In genomic region chr2:119174216-119174992, GRCh38 we compare ENCODE assay signal across 8 cellular contexts. TPM values are rescaled to one million over a fixed set of nuclear protein-coding genes. Genes with fewer than 3 reads are reported as not detected.
DNase-seq lines count a peak whose midpoint lies in the region; ATAC-seq, FAIRE-seq and TF ChIP-seq lines count a peak whose summit lies in the region.

No MANE protein-coding gene starts in this region.

- DNase-seq in AML-193 (lab: John Stamatoyannopoulos, UW) (peak; percentile 21 to 55), HTR-8/SVneo (ENCODE audit: insufficient read length, low spot score) (peak; percentile 31), SK-N-SH (peak; percentile 72), keratinocyte (ENCODE audit: low read depth, low spot score) (no peak), lower leg skin (ENCODE audit: low spot score in 2 of 2) (no peak)
- DNase-seq in activated naive CD8-positive, alpha-beta T cell treated with anti-CD3 and anti-CD28 coated beads, Interleukin-2, amount 50 U/mL, for 16 hours (ENCODE audit: low read depth, low spot score), result peak; percentile 16
- peak; percentile 19 to 57 (median 25) for DNase-seq in stimulated activated CD4-positive, alpha-beta T cell treated with anti-CD3 and anti-CD28 coated beads, TNF-alpha, amount 100 ng/mL, for 24 hours (ENCODE audit: low read depth in 3 of 3)

- H3K4me1 ChIP-seq in SK-N-SH (ENCODE audit: control insufficient read depth in 1 of 2, insufficient read depth in 2 of 2, low read depth in 1 of 2, low read length in 1 of 2) (peaks cover 0 to 3% of the 10 kb centered on the region in 2 experiments; a peak in 1 of 4 replicates), keratinocyte (ENCODE audit: control insufficient read depth, extremely low read depth, insufficient read depth, low read length) (peaks cover 12% of the 10 kb centered on the region)

- H3K9ac ChIP-seq in SK-N-SH (no peak overlapping the region), keratinocyte (ENCODE audit: control insufficient read depth, extremely low read depth, insufficient read depth, low read length) (no peak overlapping the region)

- dilution Hi-C loops in keratinocyte (cut with MboI; ENCODE audit: extremely low pct_ligation_motif_present, low sequenced_read_pairs), result no loop called here

- H3K36me3 ChIP-seq in SK-N-SH (replicated peaks in 1 of 2; ENCODE audit: control insufficient read depth in 1 of 2, insufficient read depth in 2 of 2, low read length in 1 of 2) (no peaks in the 10 kb centered on the region), keratinocyte (ENCODE audit: control insufficient read depth in 2 of 2, extremely low read depth in 1 of 2, insufficient read depth in 2 of 2, low read length in 2 of 2) (no peaks in the 10 kb centered on the region)

- H3K9me3 ChIP-seq in SK-N-SH, result no peaks in the 10 kb centered on the region
- H3K9me3 ChIP-seq in keratinocyte (ENCODE audit: control insufficient read depth, low read depth, low read length), result no peaks in the 10 kb centered on the region

- no peaks in the 10 kb centered on the region for H3F3A ChIP-seq in SK-N-SH (replicated peaks; ENCODE audit: insufficient read depth)

- H3K79me2 ChIP-seq in SK-N-SH (ENCODE audit: insufficient read depth) (no peaks in the 10 kb centered on the region), keratinocyte (ENCODE audit: control insufficient read depth, insufficient read depth, low read length) (no peaks in the 10 kb centered on the region)

- no peaks in the 10 kb centered on the region for H3K9me1 ChIP-seq in keratinocyte (ENCODE audit: control insufficient read depth, extremely low read depth, insufficient read depth, low read length)

- H3K4me2 ChIP-seq in SK-N-SH, result no peak overlapping the region
- H3K4me2 ChIP-seq in keratinocyte (ENCODE audit: control insufficient read depth, extremely low read depth, insufficient read depth, low read depth, low read length), result no peak overlapping the region

- 55% methylated on average over 21 of the region's 22 CpGs for WGBS in SK-N-SH (ENCODE audit: low lambda C conversion rate)
- 66 to 70% methylated on average over 22 of the region's 22 CpGs for WGBS in lower leg skin, 2 donors

- TF ChIP-seq EP300 in SK-N-SH (IDR thresholded peaks at IDR 0.05; ENCODE audit: borderline replicate concordance in 1 of 2, low read depth in 1 of 2, low read length in 1 of 2), result no peak

- H3K9me2 ChIP-seq in SK-N-SH, result no peaks in the 10 kb centered on the region

- H3K27me3 ChIP-seq in SK-N-SH (ENCODE audit: insufficient read depth) (no peaks in the 10 kb centered on the region), keratinocyte (ENCODE audit: control insufficient read depth, extremely low read depth, insufficient read depth, low read length) (peaks cover 1% of the 10 kb centered on the region)

- H3K27ac ChIP-seq in SK-N-SH (ENCODE audit: low read depth in 2 of 2, low read length in 1 of 2) (no peak overlapping the region), keratinocyte (ENCODE audit: control insufficient read depth, insufficient read depth, low read length) (no peak overlapping the region)

- no peak overlapping the region for H2AFZ ChIP-seq in SK-N-SH (ENCODE audit: low read depth)
- no peak overlapping the region for H2AFZ ChIP-seq in keratinocyte (ENCODE audit: control insufficient read depth, low read length)

- CTCF ChIA-PET in SK-N-SH (lab: Yijun Ruan, JAX), result interaction anchor here (0.6 to 1.5 kb wide), 10 partner anchors 8 to 148 kb away, joined by 3 to 6 read pairs (median 4); no protein-coding TSS in a partner anchor

- no peak for FAIRE-seq in HTR-8/SVneo (lab: Jason Lieb, UNC)
- FAIRE-seq in keratinocyte (lab: Jason Lieb, UNC), result no peak

- peak; percentile 89 for ATAC-seq in GM18868 (IDR thresholded peaks at IDR 0.05; ENCODE audit: unreplicated experiment)

- TF ChIP-seq CTCF in SK-N-SH (IDR thresholded peaks at IDR 0.05) (peak; percentile 78), keratinocyte (optimal IDR thresholded peaks at IDR 0.05 in 1 of 3, IDR thresholded peaks at IDR 0.05 in 1 of 3, conservative IDR thresholded peaks at IDR 0.05 in 1 of 3; ENCODE audit: extremely low read depth in 1 of 3, insufficient read depth in 2 of 3, low read length in 3 of 3) (peak; percentile 86 to 92 (median 90)), lower leg skin (IDR thresholded peaks at IDR 0.05) (no peak)

- H3K4me3 ChIP-seq in SK-N-SH (ENCODE audit: low read depth in 2 of 2, low read length in 1 of 2) (no peak overlapping the region; a peak in 1 of 4 replicates), keratinocyte (ENCODE audit: control insufficient read depth in 2 of 3, extremely low read depth in 1 of 3, insufficient read depth in 2 of 3, low read depth in 1 of 3, low read length in 3 of 3) (no peak overlapping the region), lower leg skin (ENCODE audit: low read depth, poor library complexity, severe bottlenecking) (no peak overlapping the region)

- peak; percentile 41 for TF ChIP-seq RAD21 in SK-N-SH (IDR thresholded peaks at IDR 0.05; ENCODE audit: low read length)

- intact Hi-C loops in lower leg skin (cut with DNase I; ENCODE audit: low total_unique reads), result no loop called here

- TF ChIP-seq POLR2A in lower leg skin (IDR thresholded peaks at IDR 0.05), result no peak

- H4K20me1 ChIP-seq in SK-N-SH (ENCODE audit: insufficient read depth) (no peaks in the 10 kb centered on the region), keratinocyte (ENCODE audit: control insufficient read depth, extremely low read depth, insufficient read depth, low read length) (no peaks in the 10 kb centered on the region)

- POLR2A ChIA-PET in SK-N-SH (lab: Yijun Ruan, JAX), result no interaction called here

TF ChIP-seq in SK-N-SH, 30 proteins besides CTCF, POLR2A, EP300 and RAD21:
- TF ChIP-seq EZH2phosphoT487 (IDR thresholded peaks at IDR 0.05; ENCODE audit: borderline replicate concordance, low read depth), result no peak
- no peak for TF ChIP-seq FOXM1 (IDR thresholded peaks at IDR 0.05; ENCODE audit: low read depth)
- TF ChIP-seq REST (IDR thresholded peaks at IDR 0.05; ENCODE audit: low read depth, low read length), result no peak
- no peak for TF ChIP-seq GABPA (IDR thresholded peaks at IDR 0.05; ENCODE audit: low read depth)
- no peak for TF ChIP-seq FOXJ3 (CRISPR knock-in tag; IDR thresholded peaks at IDR 0.05)
- peak; percentile 54 for TF ChIP-seq SMC3 (IDR thresholded peaks at IDR 0.05; ENCODE audit: low read depth, low read length)

RNA-seq across cellular contexts. Expression of gene C1QL2, which starts 15.9 kb away (rescaled TPM):
- polyA plus RNA-seq in SK-N-SH (2012; rRNA removed) (not detected in 2 replicates), keratinocyte (not detected in 3 replicates)
- not detected in 2 replicates for polyA plus RNA-seq in SK-N-SH (2012; cell fraction: cytosol; rRNA removed)
- polyA plus RNA-seq in SK-N-SH (2012; cell fraction: nucleus; rRNA removed), result not detected in 2 replicates
- polyA plus RNA-seq in keratinocyte (2011; ENCODE audit: low read depth), result not detected
- polyA plus RNA-seq in keratinocyte (2011; cell fraction: cytosol; rRNA removed), result not detected in 2 replicates
- not detected in 2 replicates for polyA plus RNA-seq in keratinocyte (2011; cell fraction: nucleus; rRNA removed)
- polyA plus RNA-seq in keratinocyte (2012; ENCODE audit: low replicate concordance), result not detected in 2 replicates
- not detected in 3 replicates for polyA minus RNA-seq in keratinocyte
- polyA minus RNA-seq in keratinocyte (2011; cell fraction: cytosol; rRNA and poly(A)+ RNA removed), result not detected
- polyA minus RNA-seq in keratinocyte (2011; cell fraction: nucleus; rRNA and poly(A)+ RNA removed), result not detected in 2 replicates
- under 1 TPM in 2 of 4 donors, not detected in 2; 0.22 to 0.65 TPM for total RNA-seq in lower leg skin

RNA-seq across cellular contexts. Expression of gene STEAP3, which starts 49.2 kb away (rescaled TPM):
- polyA plus RNA-seq in SK-N-SH (2012; rRNA removed) (30.6 and 34.3 TPM in 2 replicates), keratinocyte (15.5 to 29.7 TPM (median 19.9 TPM) in 3 replicates)
- polyA plus RNA-seq in SK-N-SH (2012; cell fraction: cytosol; rRNA removed), result 14.6 and 22.5 TPM in 2 replicates
- polyA plus RNA-seq in SK-N-SH (2012; cell fraction: nucleus; rRNA removed), result 41.1 and 47.5 TPM in 2 replicates
- polyA plus RNA-seq in keratinocyte (2011; ENCODE audit: low read depth), result 3.0 TPM
- 11.4 and 13.4 TPM in 2 replicates for polyA plus RNA-seq in keratinocyte (2011; cell fraction: cytosol; rRNA removed)
- polyA plus RNA-seq in keratinocyte (2011; cell fraction: nucleus; rRNA removed), result 47.2 and 51.9 TPM in 2 replicates
- 14.0 and 32.2 TPM in 2 replicates for polyA plus RNA-seq in keratinocyte (2012; ENCODE audit: low replicate concordance)
- polyA minus RNA-seq in keratinocyte, result 19.6 to 51.3 TPM (median 29.0 TPM) in 3 replicates
- polyA minus RNA-seq in keratinocyte (2011; cell fraction: cytosol; rRNA and poly(A)+ RNA removed), result 35.5 TPM
- polyA minus RNA-seq in keratinocyte (2011; cell fraction: nucleus; rRNA and poly(A)+ RNA removed), result 53.0 and 59.4 TPM in 2 replicates
- 10 to 100 TPM; 16.7 to 25.1 (median 22.0) TPM for total RNA-seq in lower leg skin

Comparison
In these comparisons a context has a peak if more than half of its experiments do, and no peak if none do; other contexts are left out.
1. DNase-seq: peak in AML-193 (2 of 2), HTR-8/SVneo (single experiment), SK-N-SH (single experiment), activated naive CD8-positive, alpha-beta T cell treated with anti-CD3 and anti-CD28 coated beads, Interleukin-2, amount 50 U/mL, for 16 hours (single experiment) and stimulated activated CD4-positive, alpha-beta T cell treated with anti-CD3 and anti-CD28 coated beads, TNF-alpha, amount 100 ng/mL, for 24 hours (3 of 3); none in keratinocyte (single experiment) and lower leg skin (0 of 2).
2. CTCF ChIP-seq: peak in SK-N-SH (single experiment) and keratinocyte (3 of 3); none in lower leg skin (0 of 3).